Comparison of ENCODE assay signal across 8 cellular contexts in genomic region chr15:62068071-62068786, GRCh38. TPM values are rescaled to one million over a fixed set of nuclear protein-coding genes. Genes with fewer than 3 reads are reported as not detected.
A peak's percentile ranks its signal among the peaks of the same experiment; 100 is the strongest.
DNase-seq lines count a peak whose midpoint lies in the region; ATAC-seq, FAIRE-seq and TF ChIP-seq lines count a peak whose summit lies in the region.

No MANE protein-coding gene starts in this region.

- H3K79me2 ChIP-seq in SK-N-SH (ENCODE audit: insufficient read depth) = no peaks in the 10 kb centered on the region
- no peaks in the 10 kb centered on the region for H3K79me2 ChIP-seq in keratinocyte (ENCODE audit: control insufficient read depth, insufficient read depth, low read length)

- FAIRE-seq in keratinocyte (lab: Jason Lieb, UNC) = no peak

- peak; percentile 34 for TF ChIP-seq CTCF in SK-N-SH (IDR thresholded peaks at IDR 0.05)
- no peak for TF ChIP-seq CTCF in brain microvascular endothelial cell (IDR thresholded peaks at IDR 0.05; ENCODE audit: low read depth, low read length, missing control alignments)
- TF ChIP-seq CTCF in keratinocyte (optimal IDR thresholded peaks at IDR 0.05 in 1 of 3, IDR thresholded peaks at IDR 0.05 in 1 of 3, conservative IDR thresholded peaks at IDR 0.05 in 1 of 3; ENCODE audit: extremely low read depth in 1 of 3, insufficient read depth in 2 of 3, low read length in 3 of 3) = no peak

- CTCF ChIA-PET in SK-N-SH (lab: Yijun Ruan, JAX) = interaction anchor here (0.8 to 2.1 kb wide), 10 partner anchors 8 to 196 kb away, joined by 3 to 10 read pairs (median 4); partner anchors contain the start of gene VPS13C

- H3K4me1 ChIP-seq in BLaER1 treated with 17β-estradiol and CSF1 and Interleukin-3, amounts not matched to agents 10 nM and 100 nM = peaks cover 18 to 40% (median 21%) of the 10 kb centered on the region in 10 experiments; a peak in 19 of 20 replicates
- H3K4me1 ChIP-seq in SK-N-SH (ENCODE audit: control insufficient read depth in 1 of 2, insufficient read depth in 2 of 2, low read depth in 1 of 2, low read length in 1 of 2) (no peaks in the 10 kb centered on the region; a peak in 1 of 4 replicates), keratinocyte (ENCODE audit: control insufficient read depth, extremely low read depth, insufficient read depth, low read length) (peaks cover 23% of the 10 kb centered on the region)

- peak overlapping the region; percentile 53 to 72 (median 62) for H3K4me3 ChIP-seq in BLaER1 treated with 17β-estradiol and CSF1 and Interleukin-3, amounts not matched to agents 10 nM and 100 nM
- peak overlapping the region; percentile 52 to 56 for H3K4me3 ChIP-seq in SK-N-SH (ENCODE audit: low read depth in 2 of 2, low read length in 1 of 2)
- peak overlapping the region; percentile 34 for H3K4me3 ChIP-seq in brain microvascular endothelial cell (ENCODE audit: low read depth, low read length)
- H3K4me3 ChIP-seq in keratinocyte (ENCODE audit: control insufficient read depth in 2 of 3, extremely low read depth in 1 of 3, insufficient read depth in 2 of 3, low read depth in 1 of 3, low read length in 3 of 3) = peak overlapping the region; percentile 22 to 36 (median 34)

- no peak for TF ChIP-seq EP300 in SK-N-SH (IDR thresholded peaks at IDR 0.05; ENCODE audit: borderline replicate concordance in 1 of 2, low read depth in 1 of 2, low read length in 1 of 2)

- DNase-seq in SK-N-SH (peak; percentile 78), brain microvascular endothelial cell (no peak), keratinocyte (ENCODE audit: low read depth, low spot score) (no peak), HPDE6-E6E7 (ENCODE audit: extremely low spot score) (no peak)
- DNase-seq in stimulated activated CD4-positive, alpha-beta T cell treated with anti-CD3 and anti-CD28 coated beads, Interleukin-12 subunit alpha, Interleukin-12 subunit beta, amount 100 ng/mL, for 4 hours = peak; percentile 13

- H3K9ac ChIP-seq in BLaER1 treated with 17β-estradiol and CSF1 and Interleukin-3, amounts not matched to agents 10 nM and 100 nM = peak overlapping the region in 9 of 11 experiments; percentile 39 to 80 (median 50); a peak in 13 of 22 replicates
- peak overlapping the region; percentile 45; the same call in 1 of the 2 replicates for H3K9ac ChIP-seq in SK-N-SH
- H3K9ac ChIP-seq in keratinocyte (ENCODE audit: control insufficient read depth, extremely low read depth, insufficient read depth, low read length) = peak overlapping the region; percentile 16

- dilution Hi-C loops in keratinocyte (cut with MboI; ENCODE audit: extremely low pct_ligation_motif_present, low sequenced_read_pairs) = no loop called here

- H3K4me2 ChIP-seq in BLaER1 treated with 17β-estradiol and CSF1 and Interleukin-3, amounts not matched to agents 10 nM and 100 nM = peak overlapping the region; percentile 82 to 94 (median 89)
- peak overlapping the region; percentile 52; the same call in 1 of the 2 replicates for H3K4me2 ChIP-seq in SK-N-SH
- peak overlapping the region; percentile 52 for H3K4me2 ChIP-seq in keratinocyte (ENCODE audit: control insufficient read depth, extremely low read depth, insufficient read depth, low read depth, low read length)

- no peak for TF ChIP-seq RAD21 in SK-N-SH (IDR thresholded peaks at IDR 0.05; ENCODE audit: low read length)

- peaks cover 54 to 80% (median 74%) of the 10 kb centered on the region in 11 experiments for H3K27me3 ChIP-seq in BLaER1 treated with 17β-estradiol and CSF1 and Interleukin-3, amounts not matched to agents 10 nM and 100 nM
- H3K27me3 ChIP-seq in SK-N-SH (ENCODE audit: insufficient read depth) (no peaks in the 10 kb centered on the region), brain microvascular endothelial cell (replicated peaks) (peaks cover 3% of the 10 kb centered on the region), keratinocyte (ENCODE audit: control insufficient read depth, extremely low read depth, insufficient read depth, low read length) (peaks cover 5% of the 10 kb centered on the region)

- ATAC-seq in GM21390 (IDR thresholded peaks at IDR 0.05; ENCODE audit: unreplicated experiment) (peak; percentile 51), HG03095 (IDR thresholded peaks at IDR 0.05; ENCODE audit: unreplicated experiment) (no peak)

- H3K36me3 ChIP-seq in BLaER1 treated with 17β-estradiol and CSF1 and Interleukin-3, amounts not matched to agents 10 nM and 100 nM = no peaks in the 10 kb centered on the region
- no peaks in the 10 kb centered on the region for H3K36me3 ChIP-seq in SK-N-SH (replicated peaks in 1 of 2; ENCODE audit: control insufficient read depth in 1 of 2, insufficient read depth in 2 of 2, low read length in 1 of 2)
- no peaks in the 10 kb centered on the region for H3K36me3 ChIP-seq in brain microvascular endothelial cell (replicated peaks)
- H3K36me3 ChIP-seq in keratinocyte (ENCODE audit: control insufficient read depth in 2 of 2, extremely low read depth in 1 of 2, insufficient read depth in 2 of 2, low read length in 2 of 2) = no peaks in the 10 kb centered on the region

- peaks cover 10% of the 10 kb centered on the region for H3F3A ChIP-seq in SK-N-SH (replicated peaks; ENCODE audit: insufficient read depth)

- in situ Hi-C loops in brain microvascular endothelial cell (cut with HindIII; ENCODE audit: low pct_ligation_motif_present, low sequenced_read_pairs) = no loop called here

- H4K20me1 ChIP-seq in BLaER1 treated with 17β-estradiol and CSF1 and Interleukin-3, amounts not matched to agents 10 nM and 100 nM = peaks cover 0 to 26% (median 13%) of the 10 kb centered on the region in 11 experiments; a peak in 13 of 22 replicates
- no peaks in the 10 kb centered on the region for H4K20me1 ChIP-seq in SK-N-SH (ENCODE audit: insufficient read depth)
- no peaks in the 10 kb centered on the region for H4K20me1 ChIP-seq in keratinocyte (ENCODE audit: control insufficient read depth, extremely low read depth, insufficient read depth, low read length)

- WGBS in SK-N-SH (ENCODE audit: low lambda C conversion rate) = 2% methylated on average over 10 of the region's 102 CpGs

- H3K9me3 ChIP-seq in BLaER1 treated with 17β-estradiol and CSF1 and Interleukin-3, amounts not matched to agents 10 nM and 100 nM (replicated peaks in 1 of 11) = peaks cover 0 to 4% (median 0%) of the 10 kb centered on the region in 11 experiments; a peak in 1 of 22 replicates
- no peaks in the 10 kb centered on the region for H3K9me3 ChIP-seq in SK-N-SH
- H3K9me3 ChIP-seq in keratinocyte (ENCODE audit: control insufficient read depth, low read depth, low read length) = no peaks in the 10 kb centered on the region

- POLR2A ChIA-PET in SK-N-SH (lab: Yijun Ruan, JAX) = no interaction called here

- no peaks in the 10 kb centered on the region for H3K9me1 ChIP-seq in keratinocyte (ENCODE audit: control insufficient read depth, extremely low read depth, insufficient read depth, low read length)

- H3K27ac ChIP-seq in BLaER1 treated with 17β-estradiol and CSF1 and Interleukin-3, amounts not matched to agents 10 nM and 100 nM = peak overlapping the region in 3 of 11 experiments; percentile 22 to 72 (median 51); a peak in 5 of 22 replicates
- no peak overlapping the region for H3K27ac ChIP-seq in SK-N-SH (ENCODE audit: low read depth in 2 of 2, low read length in 1 of 2)
- H3K27ac ChIP-seq in brain microvascular endothelial cell = no peak overlapping the region
- no peak overlapping the region for H3K27ac ChIP-seq in keratinocyte (ENCODE audit: control insufficient read depth, insufficient read depth, low read length)

- peak overlapping the region; percentile 65; the same call in 1 of the 2 replicates for H2AFZ ChIP-seq in SK-N-SH (ENCODE audit: low read depth)
- H2AFZ ChIP-seq in keratinocyte (ENCODE audit: control insufficient read depth, low read length) = peak overlapping the region; percentile 32

- H3K9me2 ChIP-seq in SK-N-SH = no peaks in the 10 kb centered on the region

TF ChIP-seq in SK-N-SH, 30 proteins besides CTCF, POLR2A, EP300 and RAD21 (continues in another document):
- no peak for TF ChIP-seq SIN3A (IDR thresholded peaks at IDR 0.05; ENCODE audit: borderline replicate concordance, low read depth, low read length)
- TF ChIP-seq, protein P1, sequence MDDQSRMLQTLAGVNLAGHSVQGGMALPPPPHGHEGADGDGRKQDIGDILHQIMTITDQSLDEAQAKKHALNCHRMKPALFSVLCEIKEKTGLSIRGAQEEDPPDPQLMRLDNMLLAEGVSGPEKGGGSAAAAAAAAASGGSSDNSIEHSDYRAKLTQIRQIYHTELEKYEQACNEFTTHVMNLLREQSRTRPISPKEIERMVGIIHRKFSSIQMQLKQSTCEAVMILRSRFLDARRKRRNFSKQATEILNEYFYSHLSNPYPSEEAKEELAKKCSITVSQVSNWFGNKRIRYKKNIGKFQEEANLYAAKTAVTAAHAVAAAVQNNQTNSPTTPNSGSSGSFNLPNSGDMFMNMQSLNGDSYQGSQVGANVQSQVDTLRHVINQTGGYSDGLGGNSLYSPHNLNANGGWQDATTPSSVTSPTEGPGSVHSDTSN (IDR thresholded peaks at IDR 0.05) = no peak

RNA-seq across cellular contexts. Expression of gene C2CD4A, which starts 1.5 kb away (rescaled TPM):
- polyA plus RNA-seq in SK-N-SH (2012; rRNA removed) (not detected in 2 replicates), keratinocyte (not detected in 3 replicates)
- under 0.01 TPM in 1 of 2 replicates, not detected in the other for polyA plus RNA-seq in SK-N-SH (2012; cell fraction: cytosol; rRNA removed)
- polyA plus RNA-seq in SK-N-SH (2012; cell fraction: nucleus; rRNA removed) = not detected in 2 replicates
- polyA plus RNA-seq in keratinocyte (2011; ENCODE audit: low read depth) = not detected
- polyA plus RNA-seq in keratinocyte (2011; cell fraction: cytosol; rRNA removed) = not detected in 2 replicates
- polyA plus RNA-seq in keratinocyte (2011; cell fraction: nucleus; rRNA removed) = 0.04 TPM in 1 of 2 replicates, not detected in the other
- not detected in 2 replicates for polyA plus RNA-seq in keratinocyte (2012; ENCODE audit: low replicate concordance)
- polyA minus RNA-seq in keratinocyte = 0.06 TPM in 1 of 3 replicates, not detected in the others
- not detected for polyA minus RNA-seq in keratinocyte (2011; cell fraction: cytosol; rRNA and poly(A)+ RNA removed)
- polyA minus RNA-seq in keratinocyte (2011; cell fraction: nucleus; rRNA and poly(A)+ RNA removed) = not detected in 2 replicates

RNA-seq across cellular contexts. Expression of gene VPS13C, which starts 8.0 kb away (rescaled TPM):
- 5.7 and 6.9 TPM in 2 replicates for polyA plus RNA-seq in SK-N-SH (2012; rRNA removed)
- polyA plus RNA-seq in SK-N-SH (2012; cell fraction: cytosol; rRNA removed) = 8.2 and 8.3 TPM in 2 replicates
- polyA plus RNA-seq in SK-N-SH (2012; cell fraction: nucleus; rRNA removed) = 9.0 and 18.3 TPM in 2 replicates
- 7.4 to 13.5 TPM (median 13.1 TPM) in 3 replicates for polyA plus RNA-seq in keratinocyte
- polyA plus RNA-seq in keratinocyte (2011; ENCODE audit: low read depth) = 5.2 TPM
- polyA plus RNA-seq in keratinocyte (2011; cell fraction: cytosol; rRNA removed) = 3.2 and 4.3 TPM in 2 replicates
- polyA plus RNA-seq in keratinocyte (2011; cell fraction: nucleus; rRNA removed) = 26.0 and 37.1 TPM in 2 replicates
- 8.0 and 9.4 TPM in 2 replicates for polyA plus RNA-seq in keratinocyte (2012; ENCODE audit: low replicate concordance)
- polyA minus RNA-seq in keratinocyte = 11.5 to 62.8 TPM (median 50.2 TPM) in 3 replicates
- 12.5 TPM for polyA minus RNA-seq in keratinocyte (2011; cell fraction: cytosol; rRNA and poly(A)+ RNA removed)
- 115 and 184 TPM in 2 replicates for polyA minus RNA-seq in keratinocyte (2011; cell fraction: nucleus; rRNA and poly(A)+ RNA removed)

Comparison
In these comparisons a context has a peak if more than half of its experiments do, and no peak if none do; other contexts are left out.
1. DNase-seq: peak in SK-N-SH (single experiment) and stimulated activated CD4-positive, alpha-beta T cell treated with anti-CD3 and anti-CD28 coated beads, Interleukin-12 subunit alpha, Interleukin-12 subunit beta, amount 100 ng/mL, for 4 hours (single experiment); none in brain microvascular endothelial cell (single experiment), keratinocyte (single experiment) and HPDE6-E6E7 (single experiment).
2. Peak in every context shown above with its lines, with median percentiles within 50 percentile points of each other: H3K4me2 ChIP-seq, H3K4me3 ChIP-seq and H3K9ac ChIP-seq.